ENCODE assay signal across 1 cellular context in the genomic region with DNA sequence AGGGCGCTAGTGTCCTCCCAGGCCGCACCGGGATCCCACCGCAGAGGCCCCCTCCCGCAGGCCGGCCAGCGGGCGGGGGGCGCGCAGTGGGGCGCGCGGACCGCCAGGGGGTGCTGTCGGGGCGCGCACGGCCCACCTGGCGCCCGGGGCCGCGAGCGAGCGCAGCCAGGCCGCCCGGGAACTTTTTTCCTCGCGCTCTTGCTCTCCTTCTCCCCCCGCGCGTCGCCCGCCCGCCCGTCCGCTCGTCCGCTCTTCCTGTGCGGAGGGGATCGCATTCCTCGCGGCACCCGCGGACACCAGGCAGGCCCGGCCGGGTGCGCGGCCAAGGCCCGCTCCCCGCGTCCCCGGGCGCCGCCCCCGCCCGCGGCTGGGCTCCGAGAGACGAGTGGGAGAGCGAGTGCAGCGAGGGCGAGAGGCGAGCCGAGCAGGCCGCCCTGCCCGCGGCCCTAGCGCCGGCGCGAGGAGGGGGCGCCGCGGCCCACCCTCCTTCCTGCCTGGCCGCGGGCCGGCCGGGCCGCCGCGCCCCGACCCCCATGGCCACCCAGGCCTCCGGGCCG.
TF ChIP-seq lines count a peak whose summit lies in the region.

RAI1 (plus strand) TSS at position 272 of the 557 bp plus-strand sequence. CDS start 111,491 bp downstream, outside the sequence.

TF ChIP-seq in GM12878, 131 proteins besides CTCF, POLR2A, EP300 and RAD21 (continued from another document):
- no peak for TF ChIP-seq NFYA (IDR thresholded peaks at IDR 0.05; ENCODE audit: borderline replicate concordance, low read depth, low read length)
- peak; percentile 97 for TF ChIP-seq SMARCA5 (IDR thresholded peaks at IDR 0.05)
- no peak for TF ChIP-seq MTA3 (IDR thresholded peaks at IDR 0.05; ENCODE audit: borderline replicate concordance, low read length)
- TF ChIP-seq MYC (IDR thresholded peaks at IDR 0.05; ENCODE audit: insufficient read depth, insufficient read length, insufficient replicate concordance, low read length, severe bottlenecking) = no peak
- no peak for TF ChIP-seq POLR2AphosphoS2 (IDR thresholded peaks at IDR 0.05; ENCODE audit: low read depth, low read length)
- no peak for TF ChIP-seq PAX5 (IDR thresholded peaks at IDR 0.05; ENCODE audit: borderline replicate concordance, low read depth, low read length)
- 0 out of 2 replicates have a peak, but pooled peaks have one; percentile 64 for TF ChIP-seq ZNF217 (IDR thresholded peaks at IDR 0.05)
- no peak for TF ChIP-seq CBX3 (IDR thresholded peaks at IDR 0.05; ENCODE audit: borderline replicate concordance, low read depth)
- TF ChIP-seq, protein P1, sequence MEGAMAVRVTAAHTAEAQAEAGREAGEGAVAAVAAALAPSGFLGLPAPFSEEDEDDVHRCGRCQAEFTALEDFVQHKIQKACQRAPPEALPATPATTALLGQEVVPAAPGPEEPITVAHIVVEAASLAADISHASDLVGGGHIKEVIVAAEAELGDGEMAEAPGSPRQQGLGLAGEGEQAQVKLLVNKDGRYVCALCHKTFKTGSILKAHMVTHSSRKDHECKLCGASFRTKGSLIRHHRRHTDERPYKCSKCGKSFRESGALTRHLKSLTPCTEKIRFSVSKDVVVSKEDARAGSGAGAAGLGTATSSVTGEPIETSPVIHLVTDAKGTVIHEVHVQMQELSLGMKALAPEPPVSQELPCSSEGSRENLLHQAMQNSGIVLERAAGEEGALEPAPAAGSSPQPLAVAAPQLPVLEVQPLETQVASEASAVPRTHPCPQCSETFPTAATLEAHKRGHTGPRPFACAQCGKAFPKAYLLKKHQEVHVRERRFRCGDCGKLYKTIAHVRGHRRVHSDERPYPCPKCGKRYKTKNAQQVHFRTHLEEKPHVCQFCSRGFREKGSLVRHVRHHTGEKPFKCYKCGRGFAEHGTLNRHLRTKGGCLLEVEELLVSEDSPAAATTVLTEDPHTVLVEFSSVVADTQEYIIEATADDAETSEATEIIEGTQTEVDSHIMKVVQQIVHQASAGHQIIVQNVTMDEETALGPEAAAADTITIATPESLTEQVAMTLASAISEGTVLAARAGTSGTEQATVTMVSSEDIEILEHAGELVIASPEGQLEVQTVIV (IDR thresholded peaks at IDR 0.05; ENCODE audit: borderline replicate concordance, partially characterized antibody) = no peak
- TF ChIP-seq ASH2L (IDR thresholded peaks at IDR 0.05; ENCODE audit: borderline replicate concordance, low read depth) = 0 out of 2 replicates have a peak, but pooled peaks have one; percentile 38
- 0 out of 2 replicates have a peak, but pooled peaks have one; percentile 24 for TF ChIP-seq MAX (IDR thresholded peaks at IDR 0.05; ENCODE audit: low read depth, low read length)
- TF ChIP-seq CBFB (IDR thresholded peaks at IDR 0.05; ENCODE audit: low read depth) = no peak
- no peak for TF ChIP-seq CHD1 (IDR thresholded peaks at IDR 0.05; ENCODE audit: low read depth, low read length)
- no peak for TF ChIP-seq SPI1 (IDR thresholded peaks at IDR 0.05; ENCODE audit: borderline replicate concordance, insufficient read depth, low read depth, low read length)
- TF ChIP-seq SREBF2 (IDR thresholded peaks at IDR 0.05; ENCODE audit: low read length) = no peak
- no peak for TF ChIP-seq KAT2A (conservative IDR thresholded peaks at IDR 0.05; ENCODE audit: control insufficient read depth, low read depth, low read length)
- peak; percentile 94 for TF ChIP-seq TCF3 (IDR thresholded peaks at IDR 0.05; ENCODE audit: borderline replicate concordance, insufficient read depth, low read depth, low read length)
- TF ChIP-seq LARP7 (IDR thresholded peaks at IDR 0.05) = peak; percentile 91; the same call in 1 of the 2 replicates
- no peak for TF ChIP-seq NFXL1 (IDR thresholded peaks at IDR 0.05; ENCODE audit: borderline replicate concordance)
- TF ChIP-seq ZSCAN29 (IDR thresholded peaks at IDR 0.05) = peak; percentile 34; the same call in 1 of the 2 replicates
- peak; percentile 63; the same call in 1 of the 2 replicates for TF ChIP-seq ZBTB11 (CRISPR knock-in tag; IDR thresholded peaks at IDR 0.05)
- peak in 1 of 2 experiments; percentile 80; a peak in 2 of 3 replicates for TF ChIP-seq EGR1 (IDR thresholded peaks at IDR 0.05; ENCODE audit: borderline replicate concordance in 1 of 2, low read depth in 2 of 2, low read length in 2 of 2)
- TF ChIP-seq, protein P2, sequence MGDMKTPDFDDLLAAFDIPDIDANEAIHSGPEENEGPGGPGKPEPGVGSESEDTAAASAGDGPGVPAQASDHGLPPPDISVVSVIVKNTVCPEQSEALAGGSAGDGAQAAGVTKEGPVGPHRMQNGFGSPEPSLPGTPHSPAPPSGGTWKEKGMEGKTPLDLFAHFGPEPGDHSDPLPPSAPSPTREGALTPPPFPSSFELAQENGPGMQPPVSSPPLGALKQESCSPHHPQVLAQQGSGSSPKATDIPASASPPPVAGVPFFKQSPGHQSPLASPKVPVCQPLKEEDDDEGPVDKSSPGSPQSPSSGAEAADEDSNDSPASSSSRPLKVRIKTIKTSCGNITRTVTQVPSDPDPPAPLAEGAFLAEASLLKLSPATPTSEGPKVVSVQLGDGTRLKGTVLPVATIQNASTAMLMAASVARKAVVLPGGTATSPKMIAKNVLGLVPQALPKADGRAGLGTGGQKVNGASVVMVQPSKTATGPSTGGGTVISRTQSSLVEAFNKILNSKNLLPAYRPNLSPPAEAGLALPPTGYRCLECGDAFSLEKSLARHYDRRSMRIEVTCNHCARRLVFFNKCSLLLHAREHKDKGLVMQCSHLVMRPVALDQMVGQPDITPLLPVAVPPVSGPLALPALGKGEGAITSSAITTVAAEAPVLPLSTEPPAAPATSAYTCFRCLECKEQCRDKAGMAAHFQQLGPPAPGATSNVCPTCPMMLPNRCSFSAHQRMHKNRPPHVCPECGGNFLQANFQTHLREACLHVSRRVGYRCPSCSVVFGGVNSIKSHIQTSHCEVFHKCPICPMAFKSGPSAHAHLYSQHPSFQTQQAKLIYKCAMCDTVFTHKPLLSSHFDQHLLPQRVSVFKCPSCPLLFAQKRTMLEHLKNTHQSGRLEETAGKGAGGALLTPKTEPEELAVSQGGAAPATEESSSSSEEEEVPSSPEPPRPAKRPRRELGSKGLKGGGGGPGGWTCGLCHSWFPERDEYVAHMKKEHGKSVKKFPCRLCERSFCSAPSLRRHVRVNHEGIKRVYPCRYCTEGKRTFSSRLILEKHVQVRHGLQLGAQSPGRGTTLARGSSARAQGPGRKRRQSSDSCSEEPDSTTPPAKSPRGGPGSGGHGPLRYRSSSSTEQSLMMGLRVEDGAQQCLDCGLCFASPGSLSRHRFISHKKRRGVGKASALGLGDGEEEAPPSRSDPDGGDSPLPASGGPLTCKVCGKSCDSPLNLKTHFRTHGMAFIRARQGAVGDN (IDR thresholded peaks at IDR 0.05) = peak; percentile 58; the same call in 1 of the 2 replicates
- no peak for TF ChIP-seq CEBPB (IDR thresholded peaks at IDR 0.05; ENCODE audit: borderline replicate concordance in 1 of 2, low read depth in 2 of 2, low read length in 2 of 2)
- TF ChIP-seq ZZZ3 (IDR thresholded peaks at IDR 0.05; ENCODE audit: control insufficient read depth, insufficient read length, low read depth) = no peak
TF ChIP-seq in GM12878: peak in this region for 27.
